In genomic region chr14:67674480-67675218, GRCh38 we compare ENCODE assay signal across 8 cellular contexts. TPM values are rescaled to one million over a fixed set of nuclear protein-coding genes. Genes with fewer than 3 reads are reported as not detected.
DNase-seq lines count a peak whose midpoint lies in the region; ATAC-seq and TF ChIP-seq lines count a peak whose summit lies in the region.

Gene VTI1B, minus strand, starts transcription at chr14:67674632. Its CDS starts 143 bp downstream, at chr14:67674489.

- TF ChIP-seq POLR2A in GM18526 (IDR thresholded peaks at IDR 0.05; ENCODE audit: extremely low read depth, insufficient read length), result peak; percentile 60
- TF ChIP-seq POLR2A in body of pancreas (IDR thresholded peaks at IDR 0.05), result peak; percentile 47 to 85 (median 78)

- no peak for TF ChIP-seq CTCF in body of pancreas (IDR thresholded peaks at IDR 0.05)

- intact Hi-C loops in body of pancreas (cut with DNase I), result no loop called here

- H3K27ac ChIP-seq in body of pancreas, result peak within 1 kb of the TSS; percentile 95 to 100 (median 98)

- no peaks in the 10 kb centered on the region for H3K27me3 ChIP-seq in body of pancreas

- no peaks in the 10 kb centered on the region for H3K9me3 ChIP-seq in body of pancreas

- WGBS in body of pancreas, 2 donors, result 0% methylated on average over 6 to 79 of the region's 87 CpGs

- peaks cover 36% of the 10 kb centered on the region for H3K4me1 ChIP-seq in body of pancreas

- no peaks in the 10 kb centered on the region for H3K36me3 ChIP-seq in body of pancreas (replicated peaks in 1 of 2; ENCODE audit: insufficient read depth in 1 of 2, low read depth in 2 of 2)

- H3K4me3 ChIP-seq in body of pancreas, result peak within 1 kb of the TSS; percentile 87 to 95
- H3K4me3 ChIP-seq in iPS-11a (ENCODE audit: low read depth, low read length), result peak within 1 kb of the TSS; percentile 82
- peak within 1 kb of the TSS; percentile 84 for H3K4me3 ChIP-seq in skeletal muscle cell (ENCODE audit: low read depth, low read length)

- peak; percentile 60 for ATAC-seq in HG03060 (IDR thresholded peaks at IDR 0.05; ENCODE audit: low read depth, unreplicated experiment)
- ATAC-seq in body of pancreas, result peak; percentile 92

- DNase-seq in A172 (ENCODE audit: low spot score) (peak; percentile 35), NCI-H2107 (lab: John Stamatoyannopoulos, UW) (peak; percentile 77), UCSD-AML1 (lab: John Stamatoyannopoulos, UW; ENCODE audit: unreplicated experiment) (peak; percentile 87), body of pancreas (peak; percentile 67 to 81 (median 76)), skeletal muscle cell (ENCODE audit: low read depth) (no peak)

RNA-seq across cellular contexts. Expression of gene VTI1B, which starts in this region (rescaled TPM):
- 27.7 and 28.4 TPM in 2 replicates for total RNA-seq in A172 (2014; rRNA removed; shearing (Covaris generic))
- 10 to 100 TPM; 24.4 to 41.2 TPM for total RNA-seq in body of pancreas
